Comparison of ENCODE assay signal across 24 cellular contexts in the genomic region with DNA sequence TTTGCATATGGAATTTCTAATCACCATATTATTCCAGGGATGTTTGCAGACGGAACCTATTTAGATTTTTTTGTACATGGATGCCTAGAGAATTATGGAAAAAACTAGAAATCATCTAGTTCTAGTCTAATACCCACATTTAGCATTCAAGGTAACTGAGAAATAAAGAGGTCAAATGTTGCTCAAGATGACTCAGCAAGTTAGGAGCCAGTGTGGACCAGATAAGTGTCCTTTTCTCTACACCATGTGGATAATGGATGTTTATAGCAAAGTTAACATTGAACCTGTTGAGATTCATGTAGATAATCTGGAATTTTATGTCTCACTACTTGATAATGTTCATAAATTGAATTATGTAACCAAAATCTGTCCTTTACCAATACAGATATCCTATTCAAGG.
"Had no signal": no experiment of that assay in that cellular context is flagged by ENCODE, and none has a peak within 500 bp of the region (broad histone marks: within the 10 kb centered on the region; RNA-seq: fewer than 3 reads in every experiment).

No MANE protein-coding gene starts in this region.

- H3K27ac ChIP-seq: neural progenitor cell, ovary, parathyroid adenoma, psoas muscle, right lobe of liver, sigmoid colon, stomach, testis, tibial artery, transverse colon, upper lobe of right lung, uterus had no signal

- H3K4me1 ChIP-seq: neural progenitor cell, parathyroid adenoma, psoas muscle, right lobe of liver, sigmoid colon, stomach, testis, tibial artery, transverse colon, upper lobe of right lung, uterus had no signal

- ATAC-seq: natural killer cell; psoas muscle; right cardiac atrium; stimulated activated effector memory CD8-positive, alpha-beta T cell treated with anti-CD3 and anti-CD28 coated beads, Interleukin-12 subunit alpha, Interleukin-12 subunit beta, amount 100 ng/mL, for 72 hours; stimulated activated naive B cell treated with anti-CD40 and anti-IgM and Interleukin-4, amounts not matched to agents 10 μg/mL and 1 μg/mL and 100 μg/mL, for 72 hours; upper lobe of right lung had no signal

- H3K4me3 ChIP-seq: neural progenitor cell, ovary, psoas muscle, right lobe of liver, sigmoid colon, stomach, testis, tibial artery, transverse colon, upper lobe of right lung, uterus had no signal

- FAIRE-seq: small intestine had no signal

- DNase-seq: natural killer cell; occipital lobe; ovary; posterior cingulate gyrus; psoas muscle; right cardiac atrium; right lobe of liver; sigmoid colon; small intestine; stimulated activated CD4-positive, alpha-beta T cell treated with anti-CD3 and anti-CD28 coated beads, Interleukin-15, amount 100 ng/mL, for 24 hours; stimulated activated CD4-positive, alpha-beta T cell treated with anti-CD3 and anti-CD28 coated beads, Interleukin-2, amount 100 ng/mL, for 24 hours; stimulated activated CD4-positive, alpha-beta T cell treated with anti-CD3 and anti-CD28 coated beads, Interleukin-2, amount 100 ng/mL, for 48 hours; stimulated activated CD4-positive, alpha-beta T cell treated with anti-CD3 and anti-CD28 coated beads, Interleukin-4, amount 100 ng/mL, for 24 hours; stimulated activated naive B cell treated with anti-CD40 and anti-IgM and Interleukin-4, amounts not matched to agents 10 μg/mL and 1 μg/mL and 100 μg/mL, for 72 hours; stimulated activated naive CD4-positive, alpha-beta T cell treated with Interleukin-2 at 50 U/mL for 16 hours; stomach; testis; tibial artery; transverse colon; upper lobe of right lung; uterus had no signal

- H3K9ac ChIP-seq: neural progenitor cell, parathyroid adenoma had no signal

- H3K9me3 ChIP-seq: ovary, psoas muscle, right lobe of liver, sigmoid colon, stomach, testis, tibial artery, transverse colon, upper lobe of right lung, uterus had no signal

- H3K79me2 ChIP-seq: parathyroid adenoma had no signal

- H3K4me2 ChIP-seq: neural progenitor cell had no signal

- H2AFZ ChIP-seq: neural progenitor cell, parathyroid adenoma had no signal

- H3K36me3 ChIP-seq: neural progenitor cell, ovary, right lobe of liver, sigmoid colon, stomach, tibial artery, transverse colon, upper lobe of right lung, uterus had no signal

- H3K27me3 ChIP-seq: neural progenitor cell, ovary, right lobe of liver, sigmoid colon, stomach, testis, tibial artery, transverse colon, upper lobe of right lung, uterus had no signal
